5 cellular contexts compared by ENCODE assay signal in genomic region chr2:4039999-4040398, GRCh38.
"Had no signal": no experiment of that assay in that cellular context is flagged by ENCODE, and none has a peak within 500 bp of the region (broad histone marks: within the 10 kb centered on the region; RNA-seq: fewer than 3 reads in every experiment).

No MANE protein-coding gene starts in this region.

- H3K4me3 Mint-ChIP-seq: GM23338, H9 had no signal

- H3K27ac Mint-ChIP-seq: GM23338, H9 had no signal

- DNase-seq: H9, HCEC 1CT, IMR-90 had no signal

- ATAC-seq: GM23338, K562 had no signal

- H3K4me1 Mint-ChIP-seq: GM23338, H9 had no signal

- H3K4me3 ChIP-seq: GM23338, K562 had no signal
